In genomic region chr17:49315974-49316570, GRCh38 we compare ENCODE assay signal across 8 cellular contexts. TPM values are rescaled to one million over a fixed set of nuclear protein-coding genes. Genes with fewer than 3 reads are reported as not detected.
DNase-seq lines count a peak whose midpoint lies in the region; ATAC-seq, FAIRE-seq and TF ChIP-seq lines count a peak whose summit lies in the region.

No MANE protein-coding gene starts in this region.

- no peaks in the 10 kb centered on the region for H3K27me3 ChIP-seq in Panc1 (ENCODE audit: control insufficient read depth, insufficient read depth, low read length)
- H3K27me3 ChIP-seq in endothelial cell of umbilical vein (ENCODE audit: control insufficient read depth in 2 of 2, insufficient read depth in 2 of 2, low read length in 2 of 2) = no peaks in the 10 kb centered on the region
- no peaks in the 10 kb centered on the region for H3K27me3 ChIP-seq in neural progenitor cell

- H3K9me3 ChIP-seq in Panc1 (ENCODE audit: control insufficient read depth, insufficient read depth, low read depth, low read length) (no peaks in the 10 kb centered on the region), endothelial cell of umbilical vein (replicated peaks; ENCODE audit: control insufficient read depth, insufficient read depth, low read length) (no peaks in the 10 kb centered on the region), neural progenitor cell (ENCODE audit: low read depth) (no peaks in the 10 kb centered on the region)

- no peak overlapping the region for H3K4me3 Mint-ChIP-seq in activated T-cell treated with anti-CD3 and anti-CD28 coated beads, Interleukin-2, amount 50 U/mL, for 24 hours
- H3K4me3 Mint-ChIP-seq in stimulated activated memory B cell treated with anti-CD40 and anti-IgM and Interleukin-4, amounts not matched to agents 10 μg/mL and 1 μg/mL and 100 μg/mL, for 72 hours = peak overlapping the region; percentile 71
- no peak overlapping the region for H3K4me3 Mint-ChIP-seq in neural progenitor cell

- H3K79me2 ChIP-seq in endothelial cell of umbilical vein (ENCODE audit: control insufficient read depth, insufficient read depth, low read length) = peaks cover 2% of the 10 kb centered on the region
- peaks cover 16% of the 10 kb centered on the region for H3K79me2 ChIP-seq in neural progenitor cell (ENCODE audit: low read depth)

- H3K4me3 ChIP-seq in Panc1 (ENCODE audit: low read depth in 2 of 2, low read length in 2 of 2) (no peak overlapping the region; a peak in 1 of 4 replicates), endothelial cell of umbilical vein (replicated peaks in 1 of 3; ENCODE audit: insufficient read depth in 1 of 3, low read depth in 1 of 3, low read length in 3 of 3) (no peak overlapping the region), neural progenitor cell (no peak overlapping the region)

- peak overlapping the region; percentile 56 for H3K4me2 ChIP-seq in endothelial cell of umbilical vein (ENCODE audit: insufficient read depth, low read length)
- no peak overlapping the region for H3K4me2 ChIP-seq in neural progenitor cell

- H3K4me1 ChIP-seq in Panc1 (ENCODE audit: control insufficient read depth, insufficient read depth, low read length) = peaks cover 23% of the 10 kb centered on the region
- peaks cover 11% of the 10 kb centered on the region for H3K4me1 ChIP-seq in endothelial cell of umbilical vein (ENCODE audit: control insufficient read depth, extremely low read depth, insufficient read depth, low read length)
- H3K4me1 ChIP-seq in neural progenitor cell = no peaks in the 10 kb centered on the region

- FAIRE-seq in endothelial cell of umbilical vein (lab: Jason Lieb, UNC) (no peak), frontal cortex (lab: Jason Lieb, UNC) (no peak)

- no peaks in the 10 kb centered on the region for H4K20me1 ChIP-seq in endothelial cell of umbilical vein (replicated peaks; ENCODE audit: control insufficient read depth, extremely low read depth, insufficient read depth, low read length)
- peaks cover 24% of the 10 kb centered on the region for H4K20me1 ChIP-seq in neural progenitor cell (ENCODE audit: low read depth)

- ATAC-seq in Panc1 = peak; percentile 54; the same call in 1 of the 2 replicates
- no peak for ATAC-seq in stimulated activated memory B cell treated with anti-CD40 and anti-IgM and Interleukin-4, amounts not matched to agents 10 μg/mL and 1 μg/mL and 100 μg/mL, for 72 hours
- no peak for ATAC-seq in HG03196 (IDR thresholded peaks at IDR 0.05; ENCODE audit: unreplicated experiment)

- DNase-seq in activated T-cell treated with anti-CD3 and anti-CD28 coated beads, Interleukin-2, amount 50 U/mL, for 24 hours = no peak
- no peak for DNase-seq in activated T-cell treated with anti-CD3 and anti-CD28 coated beads, Interleukin-2, amount 50 U/mL, for 48 hours
- DNase-seq in Panc1 (ENCODE audit: low read depth, low spot score) = no peak
- no peak for DNase-seq in endothelial cell of umbilical vein (ENCODE audit: low read depth, low spot score)
- DNase-seq in neural progenitor cell (ENCODE audit: low spot score) = no peak
- DNase-seq in frontal cortex (ENCODE audit: low spot score in 2 of 2) = no peak

- TF ChIP-seq CTCF in Panc1 (IDR thresholded peaks at IDR 0.05) = no peak
- no peak for TF ChIP-seq CTCF in endothelial cell of umbilical vein (IDR thresholded peaks at IDR 0.05; ENCODE audit: extremely low read depth in 1 of 2, insufficient read depth in 1 of 2, low read depth in 1 of 2, low read length in 2 of 2)
- no peak for TF ChIP-seq CTCF in neural progenitor cell (IDR thresholded peaks at IDR 0.05)

- no peaks in the 10 kb centered on the region for H3K9me1 ChIP-seq in endothelial cell of umbilical vein (replicated peaks; ENCODE audit: control insufficient read depth, extremely low read depth, insufficient read depth, low read length)

- no peaks in the 10 kb centered on the region for H3K27me3 Mint-ChIP-seq in activated T-cell treated with anti-CD3 and anti-CD28 coated beads, Interleukin-2, amount 50 U/mL, for 24 hours
- H3K27me3 Mint-ChIP-seq in stimulated activated memory B cell treated with anti-CD40 and anti-IgM and Interleukin-4, amounts not matched to agents 10 μg/mL and 1 μg/mL and 100 μg/mL, for 72 hours = no peaks in the 10 kb centered on the region
- H3K27me3 Mint-ChIP-seq in neural progenitor cell (ENCODE audit: insufficient read depth, low read depth) = no peaks in the 10 kb centered on the region

- BruUV-seq in Panc1 (replicated peaks; lab: Mats Ljungman, UMichigan) = no TSS peak
- BruUV-seq in endothelial cell of umbilical vein (replicated peaks; lab: Mats Ljungman, UMichigan) = no TSS peak

- H3K27ac ChIP-seq in Panc1 (ENCODE audit: low read length) (peak overlapping the region; percentile 58), endothelial cell of umbilical vein (ENCODE audit: insufficient read depth, low read depth, low read length) (no peak overlapping the region), neural progenitor cell (no peak overlapping the region)

- CTCF ChIA-PET in Panc1 (lab: Charles Lee) (interaction anchor here (0.6 to 1.1 kb wide), 5 partner anchors 28 to 408 kb away, joined by 3 to 8 read pairs (median 8); no protein-coding TSS in a partner anchor), endothelial cell of umbilical vein (lab: Charles Lee) (interaction anchor here (0.6 to 3.7 kb wide), 16 partner anchors 10 to 241 kb away, joined by 3 to 79 read pairs (median 6); no protein-coding TSS in a partner anchor)

- POLR2A ChIA-PET in Panc1 (lab: Charles Lee) = no interaction called here
- POLR2A ChIA-PET in endothelial cell of umbilical vein (lab: Charles Lee) = no interaction called here

- no peak overlapping the region for H2AFZ ChIP-seq in endothelial cell of umbilical vein (ENCODE audit: low read depth, low read length)
- no peak overlapping the region for H2AFZ ChIP-seq in neural progenitor cell (replicated peaks)

- 0 out of 2 replicates have a peak, but pooled peaks cover 2% of the 10 kb centered on the region for H3K36me3 ChIP-seq in Panc1 (ENCODE audit: control insufficient read depth, insufficient read depth, low read length)
- H3K36me3 ChIP-seq in endothelial cell of umbilical vein (ENCODE audit: control insufficient read depth in 2 of 2, extremely low read depth in 1 of 2, insufficient read depth in 2 of 2, low read length in 2 of 2) = peaks cover 0 to 3% of the 10 kb centered on the region in 2 experiments
- no peaks in the 10 kb centered on the region for H3K36me3 ChIP-seq in neural progenitor cell

- no peak for TF ChIP-seq POLR2A in endothelial cell of umbilical vein (IDR thresholded peaks at IDR 0.05; ENCODE audit: low read depth, low read length)

- peaks cover 13% of the 10 kb centered on the region for H3K36me3 Mint-ChIP-seq in activated T-cell treated with anti-CD3 and anti-CD28 coated beads, Interleukin-2, amount 50 U/mL, for 24 hours (ENCODE audit: low read depth)
- peaks cover 4% of the 10 kb centered on the region for H3K36me3 Mint-ChIP-seq in stimulated activated memory B cell treated with anti-CD40 and anti-IgM and Interleukin-4, amounts not matched to agents 10 μg/mL and 1 μg/mL and 100 μg/mL, for 72 hours
- peaks cover 2% of the 10 kb centered on the region for H3K36me3 Mint-ChIP-seq in neural progenitor cell

- peaks cover 34% of the 10 kb centered on the region for H3K4me1 Mint-ChIP-seq in activated T-cell treated with anti-CD3 and anti-CD28 coated beads, Interleukin-2, amount 50 U/mL, for 24 hours (ENCODE audit: low read depth)
- peaks cover 29% of the 10 kb centered on the region for H3K4me1 Mint-ChIP-seq in stimulated activated memory B cell treated with anti-CD40 and anti-IgM and Interleukin-4, amounts not matched to agents 10 μg/mL and 1 μg/mL and 100 μg/mL, for 72 hours
- peaks cover 7% of the 10 kb centered on the region for H3K4me1 Mint-ChIP-seq in neural progenitor cell

- no peaks in the 10 kb centered on the region for H3K9me3 Mint-ChIP-seq in activated T-cell treated with anti-CD3 and anti-CD28 coated beads, Interleukin-2, amount 50 U/mL, for 24 hours
- no peaks in the 10 kb centered on the region for H3K9me3 Mint-ChIP-seq in stimulated activated memory B cell treated with anti-CD40 and anti-IgM and Interleukin-4, amounts not matched to agents 10 μg/mL and 1 μg/mL and 100 μg/mL, for 72 hours
- no peaks in the 10 kb centered on the region for H3K9me3 Mint-ChIP-seq in neural progenitor cell

- intact Hi-C loops in Panc1 (cut with micrococcal nuclease; ENCODE audit: unreplicated experiment) (loop anchor here (1.0 kb wide), 1 partner anchor 79 kb away; no protein-coding TSS in a partner anchor), endothelial cell of umbilical vein (cut with micrococcal nuclease) (loop anchor here (1.0 to 2.0 kb wide), 4 partner anchors 46 to 240 kb away; partner anchors contain the start of gene ZNF652)

- dilution Hi-C loops in endothelial cell of umbilical vein (cut with MboI; ENCODE audit: extremely low pct_ligation_motif_present, low sequenced_read_pairs) = no loop called here

- in situ Hi-C loops in Panc1 (cut with HindIII; ENCODE audit: low pct_unique_long_range_greater_than_20kb, low sequenced_read_pairs) = no loop called here

- H3K9ac ChIP-seq in endothelial cell of umbilical vein (replicated peaks; ENCODE audit: extremely low read depth, insufficient read depth, low read length) (no peak overlapping the region), neural progenitor cell (no peak overlapping the region)

- peaks cover 7% of the 10 kb centered on the region for H3F3A ChIP-seq in neural progenitor cell (ENCODE audit: low read depth)

- peak overlapping the region; percentile 13 for H3K27ac Mint-ChIP-seq in activated T-cell treated with anti-CD3 and anti-CD28 coated beads, Interleukin-2, amount 50 U/mL, for 24 hours
- peak overlapping the region; percentile 65 for H3K27ac Mint-ChIP-seq in stimulated activated memory B cell treated with anti-CD40 and anti-IgM and Interleukin-4, amounts not matched to agents 10 μg/mL and 1 μg/mL and 100 μg/mL, for 72 hours
- H3K27ac Mint-ChIP-seq in neural progenitor cell = no peak overlapping the region

TF ChIP-seq in endothelial cell of umbilical vein, 7 proteins besides CTCF, POLR2A, EP300 and RAD21 (continues in another document):
- TF ChIP-seq EZH2 (IDR thresholded peaks at IDR 0.05; ENCODE audit: borderline replicate concordance, low read depth, low read length, severe bottlenecking) = no peak
- no peak for TF ChIP-seq MYC (IDR thresholded peaks at IDR 0.05; ENCODE audit: low read depth, low read length)

RNA-seq across cellular contexts. Expression of gene ZNF652, which starts 46.0 kb away (rescaled TPM):
- total RNA-seq in Panc1 (2021; ENCODE audit: unreplicated experiment) = 42.4 TPM
- polyA plus RNA-seq in Panc1 (2012; ENCODE audit: insufficient read length) = 8.1 TPM
- total RNA-seq in endothelial cell of umbilical vein = 18.2 and 18.6 TPM in 2 replicates
- polyA plus RNA-seq in endothelial cell of umbilical vein = 6.1 and 6.2 TPM in 2 replicates
- polyA plus RNA-seq in endothelial cell of umbilical vein (2011; cell fraction: cytosol; rRNA removed) = 5.1 and 5.9 TPM in 2 replicates
- 16.3 and 19.9 TPM in 2 replicates for polyA plus RNA-seq in endothelial cell of umbilical vein (2011; cell fraction: nucleus; rRNA removed)
- 4.0 and 4.1 TPM in 2 replicates for polyA plus RNA-seq in endothelial cell of umbilical vein (2012)
- polyA minus RNA-seq in endothelial cell of umbilical vein = 22.8 and 24.6 TPM in 2 replicates
- 30.3 TPM for polyA minus RNA-seq in endothelial cell of umbilical vein (2011; cell fraction: cytosol; rRNA and poly(A)+ RNA removed)
- 19.1 and 23.9 TPM in 2 replicates for polyA minus RNA-seq in endothelial cell of umbilical vein (2011; cell fraction: nucleus; rRNA and poly(A)+ RNA removed)
- 45.6 and 55.7 TPM in 2 replicates for total RNA-seq in neural progenitor cell (ENCODE audit: low replicate concordance)
- total RNA-seq in frontal cortex = 28.5 TPM
